In genomic region chr5:151214614-151215545, GRCh38 we compare ENCODE assay signal across 8 cellular contexts. TPM values are rescaled to one million over a fixed set of nuclear protein-coding genes. Genes with fewer than 3 reads are reported as not detected.
DNase-seq lines count a peak whose midpoint lies in the region; ATAC-seq and TF ChIP-seq lines count a peak whose summit lies in the region.

No MANE protein-coding gene starts in this region.

- H3K27me3 ChIP-seq in skeletal muscle tissue (ENCODE audit: control insufficient read depth in 3 of 3, insufficient read depth in 3 of 3, low read length in 3 of 3): no peaks in the 10 kb centered on the region

- no peaks in the 10 kb centered on the region for H3K9me3 ChIP-seq in skeletal muscle tissue (ENCODE audit: control insufficient read depth in 3 of 3, low read length in 3 of 3)

- peak overlapping the region in 2 of 3 donors; percentile 2 to 13 for H3K4me3 ChIP-seq in skeletal muscle tissue (ENCODE audit: low read length in 3 of 3)

- peak; percentile 40 for ATAC-seq in HG02571 (IDR thresholded peaks at IDR 0.05; ENCODE audit: unreplicated experiment)

- peak overlapping the region; percentile 76 for H3K27ac ChIP-seq in skeletal muscle tissue (ENCODE audit: low read depth, low read length)

- DNase-seq in NOMO-1 (lab: John Stamatoyannopoulos, UW; ENCODE audit: unreplicated experiment in 2 of 2) (peak; percentile 84 to 86), ecto neural progenitor cell (ENCODE audit: low spot score) (peak; percentile 40), C1 segment of cervical spinal cord (lab: John Stamatoyannopoulos, UW) (no peak), H4 (ENCODE audit: low spot score) (no peak), NCI-H774 (lab: John Stamatoyannopoulos, UW) (no peak)

- H3K36me3 ChIP-seq in skeletal muscle tissue (ENCODE audit: control insufficient read depth in 3 of 3, insufficient read depth in 3 of 3, low read length in 3 of 3): peaks cover 0 to 5% (median 0%) of the 10 kb centered on the region in 3 donors

- TF ChIP-seq POLR2A in GM18526 (IDR thresholded peaks at IDR 0.05; ENCODE audit: extremely low read depth, insufficient read length): peak; percentile 54

- H3K4me1 ChIP-seq in skeletal muscle tissue (ENCODE audit: control insufficient read depth in 3 of 3, insufficient read depth in 3 of 3, low read length in 3 of 3): peaks cover 60 to 69% (median 60%) of the 10 kb centered on the region in 3 donors

- H3K9ac ChIP-seq in skeletal muscle tissue (ENCODE audit: low read depth in 1 of 3, low read length in 3 of 3): peak overlapping the region in 1 of 3 donors; percentile 34

RNA-seq across cellular contexts. Expression of gene CCDC69, which starts 9.0 kb away (rescaled TPM):
- total RNA-seq in skeletal muscle tissue: 21.9 TPM
- total RNA-seq in H4 (2014; rRNA removed; shearing (Covaris generic)): 4.9 and 7.2 TPM in 2 replicates

RNA-seq across cellular contexts. Expression of gene GM2A, which starts 38.1 kb away (rescaled TPM):
- total RNA-seq in skeletal muscle tissue: 16.7 TPM
- 13.7 and 16.2 TPM in 2 replicates for total RNA-seq in H4 (2014; rRNA removed; shearing (Covaris generic))

RNA-seq across cellular contexts. Expression of gene ANXA6, which starts 57.3 kb away (rescaled TPM):
- total RNA-seq in skeletal muscle tissue: 361 TPM
- 113 and 131 TPM in 2 replicates for total RNA-seq in H4 (2014; rRNA removed; shearing (Covaris generic))

Comparison
In these comparisons a context has a peak if more than half of its experiments do, and no peak if none do; other contexts are left out.
1. DNase-seq: peak in NOMO-1 (2 of 2) and ecto neural progenitor cell (single experiment); none in C1 segment of cervical spinal cord (0 of 14), H4 (single experiment) and NCI-H774 (single experiment).